1 cellular context compared by ENCODE assay signal in the genomic region with DNA sequence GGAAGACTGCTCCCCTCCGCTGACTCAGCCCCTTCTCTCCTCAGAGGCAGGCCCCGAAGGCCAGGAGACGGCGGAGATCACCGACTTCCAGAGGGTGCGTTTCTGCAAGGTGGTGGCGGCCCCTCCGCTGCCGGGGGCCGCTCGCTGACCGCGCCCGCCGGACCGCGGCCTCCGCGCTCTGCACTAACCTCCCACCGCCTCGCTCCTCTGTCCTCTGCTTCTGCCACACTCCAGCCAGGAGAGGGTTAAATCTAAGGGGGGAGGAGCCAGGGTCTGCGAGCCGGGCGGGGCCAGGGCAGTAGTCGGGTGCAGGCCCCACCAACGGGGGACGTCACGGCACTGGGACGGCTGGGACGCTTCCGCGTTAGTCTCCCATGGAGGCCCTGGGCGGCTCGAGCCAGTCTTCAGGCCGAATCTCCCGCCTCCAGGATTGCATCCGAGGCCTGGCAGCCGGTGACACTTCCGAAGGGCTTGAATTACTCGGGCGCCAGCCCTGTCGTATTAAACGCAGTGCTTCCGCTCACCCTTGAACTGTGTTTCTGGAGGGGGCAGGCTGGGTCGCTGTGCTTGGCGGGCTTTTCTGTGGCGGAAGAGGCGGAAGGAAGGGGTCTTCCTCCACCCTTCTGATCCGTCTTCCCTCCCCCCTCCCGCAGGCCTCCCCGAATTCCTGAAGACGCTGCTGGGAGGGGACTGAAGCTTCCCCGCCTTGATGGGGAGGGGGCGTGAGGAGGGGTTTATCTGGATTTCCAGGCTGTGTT.
TF ChIP-seq lines count a peak whose summit lies in the region.

No MANE protein-coding gene starts in this region.

TF ChIP-seq in GM12878, 131 proteins besides CTCF, POLR2A, EP300 and RAD21 (continued from another document):
- TF ChIP-seq, protein P1, sequence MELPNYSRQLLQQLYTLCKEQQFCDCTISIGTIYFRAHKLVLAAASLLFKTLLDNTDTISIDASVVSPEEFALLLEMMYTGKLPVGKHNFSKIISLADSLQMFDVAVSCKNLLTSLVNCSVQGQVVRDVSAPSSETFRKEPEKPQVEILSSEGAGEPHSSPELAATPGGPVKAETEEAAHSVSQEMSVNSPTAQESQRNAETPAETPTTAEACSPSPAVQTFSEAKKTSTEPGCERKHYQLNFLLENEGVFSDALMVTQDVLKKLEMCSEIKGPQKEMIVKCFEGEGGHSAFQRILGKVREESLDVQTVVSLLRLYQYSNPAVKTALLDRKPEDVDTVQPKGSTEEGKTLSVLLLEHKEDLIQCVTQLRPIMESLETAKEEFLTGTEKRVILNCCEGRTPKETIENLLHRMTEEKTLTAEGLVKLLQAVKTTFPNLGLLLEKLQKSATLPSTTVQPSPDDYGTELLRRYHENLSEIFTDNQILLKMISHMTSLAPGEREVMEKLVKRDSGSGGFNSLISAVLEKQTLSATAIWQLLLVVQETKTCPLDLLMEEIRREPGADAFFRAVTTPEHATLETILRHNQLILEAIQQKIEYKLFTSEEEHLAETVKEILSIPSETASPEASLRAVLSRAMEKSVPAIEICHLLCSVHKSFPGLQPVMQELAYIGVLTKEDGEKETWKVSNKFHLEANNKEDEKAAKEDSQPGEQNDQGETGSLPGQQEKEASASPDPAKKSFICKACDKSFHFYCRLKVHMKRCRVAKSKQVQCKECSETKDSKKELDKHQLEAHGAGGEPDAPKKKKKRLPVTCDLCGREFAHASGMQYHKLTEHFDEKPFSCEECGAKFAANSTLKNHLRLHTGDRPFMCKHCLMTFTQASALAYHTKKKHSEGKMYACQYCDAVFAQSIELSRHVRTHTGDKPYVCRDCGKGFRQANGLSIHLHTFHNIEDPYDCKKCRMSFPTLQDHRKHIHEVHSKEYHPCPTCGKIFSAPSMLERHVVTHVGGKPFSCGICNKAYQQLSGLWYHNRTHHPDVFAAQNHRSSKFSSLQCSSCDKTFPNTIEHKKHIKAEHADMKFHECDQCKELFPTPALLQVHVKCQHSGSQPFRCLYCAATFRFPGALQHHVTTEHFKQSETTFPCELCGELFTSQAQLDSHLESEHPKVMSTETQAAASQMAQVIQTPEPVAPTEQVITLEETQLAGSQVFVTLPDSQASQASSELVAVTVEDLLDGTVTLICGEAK (IDR thresholded peaks at IDR 0.05; ENCODE audit: borderline replicate concordance): no peak; the same call in 1 of the 2 replicates
- TF ChIP-seq DPF2 (IDR thresholded peaks at IDR 0.05): 0 out of 2 replicates have a peak, but pooled peaks have one; percentile 60
- TF ChIP-seq POU2F2 (IDR thresholded peaks at IDR 0.05; ENCODE audit: borderline replicate concordance, low read depth, low read length): peak; percentile 79; the same call in 2 of the 3 replicates
- no peak for TF ChIP-seq CBX3 (IDR thresholded peaks at IDR 0.05; ENCODE audit: borderline replicate concordance, low read depth)
- no peak for TF ChIP-seq BMI1 (IDR thresholded peaks at IDR 0.05; ENCODE audit: borderline replicate concordance)
- no peak; the same call in 1 of the 2 replicates for TF ChIP-seq NBN (IDR thresholded peaks at IDR 0.05)
- TF ChIP-seq, protein P2, sequence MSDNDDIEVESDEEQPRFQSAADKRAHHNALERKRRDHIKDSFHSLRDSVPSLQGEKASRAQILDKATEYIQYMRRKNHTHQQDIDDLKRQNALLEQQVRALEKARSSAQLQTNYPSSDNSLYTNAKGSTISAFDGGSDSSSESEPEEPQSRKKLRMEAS (IDR thresholded peaks at IDR 0.05; ENCODE audit: low read depth, low read length): no peak
- TF ChIP-seq STAT3 (IDR thresholded peaks at IDR 0.05; ENCODE audit: low read depth, low read length): no peak
- no peak for TF ChIP-seq ATF3 (IDR thresholded peaks at IDR 0.05; ENCODE audit: borderline replicate concordance, extremely low read depth, low read depth, low read length)
- no peak for TF ChIP-seq FOS (IDR thresholded peaks at IDR 0.05; ENCODE audit: borderline replicate concordance, extremely low read depth, insufficient read length)
- no peak for TF ChIP-seq NFIC (IDR thresholded peaks at IDR 0.05; ENCODE audit: low read depth, low read length)
- no peak for TF ChIP-seq TBL1XR1 (IDR thresholded peaks at IDR 0.05; ENCODE audit: low read depth, low read length)
- no peak for TF ChIP-seq CHD2 (IDR thresholded peaks at IDR 0.05; ENCODE audit: borderline replicate concordance, low read depth, low read length)
- TF ChIP-seq, protein P3, sequence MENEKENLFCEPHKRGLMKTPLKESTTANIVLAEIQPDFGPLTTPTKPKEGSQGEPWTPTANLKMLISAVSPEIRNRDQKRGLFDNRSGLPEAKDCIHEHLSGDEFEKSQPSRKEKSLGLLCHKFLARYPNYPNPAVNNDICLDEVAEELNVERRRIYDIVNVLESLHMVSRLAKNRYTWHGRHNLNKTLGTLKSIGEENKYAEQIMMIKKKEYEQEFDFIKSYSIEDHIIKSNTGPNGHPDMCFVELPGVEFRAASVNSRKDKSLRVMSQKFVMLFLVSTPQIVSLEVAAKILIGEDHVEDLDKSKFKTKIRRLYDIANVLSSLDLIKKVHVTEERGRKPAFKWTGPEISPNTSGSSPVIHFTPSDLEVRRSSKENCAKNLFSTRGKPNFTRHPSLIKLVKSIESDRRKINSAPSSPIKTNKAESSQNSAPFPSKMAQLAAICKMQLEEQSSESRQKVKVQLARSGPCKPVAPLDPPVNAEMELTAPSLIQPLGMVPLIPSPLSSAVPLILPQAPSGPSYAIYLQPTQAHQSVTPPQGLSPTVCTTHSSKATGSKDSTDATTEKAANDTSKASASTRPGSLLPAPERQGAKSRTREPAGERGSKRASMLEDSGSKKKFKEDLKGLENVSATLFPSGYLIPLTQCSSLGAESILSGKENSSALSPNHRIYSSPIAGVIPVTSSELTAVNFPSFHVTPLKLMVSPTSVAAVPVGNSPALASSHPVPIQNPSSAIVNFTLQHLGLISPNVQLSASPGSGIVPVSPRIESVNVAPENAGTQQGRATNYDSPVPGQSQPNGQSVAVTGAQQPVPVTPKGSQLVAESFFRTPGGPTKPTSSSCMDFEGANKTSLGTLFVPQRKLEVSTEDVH (IDR thresholded peaks at IDR 0.05; ENCODE audit: low read depth, partially characterized antibody): peak; percentile 85
- peak; percentile 77 for TF ChIP-seq LARP7 (IDR thresholded peaks at IDR 0.05)
- TF ChIP-seq, protein P4, sequence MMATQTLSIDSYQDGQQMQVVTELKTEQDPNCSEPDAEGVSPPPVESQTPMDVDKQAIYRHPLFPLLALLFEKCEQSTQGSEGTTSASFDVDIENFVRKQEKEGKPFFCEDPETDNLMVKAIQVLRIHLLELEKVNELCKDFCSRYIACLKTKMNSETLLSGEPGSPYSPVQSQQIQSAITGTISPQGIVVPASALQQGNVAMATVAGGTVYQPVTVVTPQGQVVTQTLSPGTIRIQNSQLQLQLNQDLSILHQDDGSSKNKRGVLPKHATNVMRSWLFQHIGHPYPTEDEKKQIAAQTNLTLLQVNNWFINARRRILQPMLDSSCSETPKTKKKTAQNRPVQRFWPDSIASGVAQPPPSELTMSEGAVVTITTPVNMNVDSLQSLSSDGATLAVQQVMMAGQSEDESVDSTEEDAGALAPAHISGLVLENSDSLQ (IDR thresholded peaks at IDR 0.05): no peak
- TF ChIP-seq, protein P5, sequence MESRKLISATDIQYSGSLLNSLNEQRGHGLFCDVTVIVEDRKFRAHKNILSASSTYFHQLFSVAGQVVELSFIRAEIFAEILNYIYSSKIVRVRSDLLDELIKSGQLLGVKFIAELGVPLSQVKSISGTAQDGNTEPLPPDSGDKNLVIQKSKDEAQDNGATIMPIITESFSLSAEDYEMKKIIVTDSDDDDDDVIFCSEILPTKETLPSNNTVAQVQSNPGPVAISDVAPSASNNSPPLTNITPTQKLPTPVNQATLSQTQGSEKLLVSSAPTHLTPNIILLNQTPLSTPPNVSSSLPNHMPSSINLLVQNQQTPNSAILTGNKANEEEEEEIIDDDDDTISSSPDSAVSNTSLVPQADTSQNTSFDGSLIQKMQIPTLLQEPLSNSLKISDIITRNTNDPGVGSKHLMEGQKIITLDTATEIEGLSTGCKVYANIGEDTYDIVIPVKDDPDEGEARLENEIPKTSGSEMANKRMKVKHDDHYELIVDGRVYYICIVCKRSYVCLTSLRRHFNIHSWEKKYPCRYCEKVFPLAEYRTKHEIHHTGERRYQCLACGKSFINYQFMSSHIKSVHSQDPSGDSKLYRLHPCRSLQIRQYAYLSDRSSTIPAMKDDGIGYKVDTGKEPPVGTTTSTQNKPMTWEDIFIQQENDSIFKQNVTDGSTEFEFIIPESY (IDR thresholded peaks at IDR 0.05): no peak
- TF ChIP-seq MYB (IDR thresholded peaks at IDR 0.05; ENCODE audit: borderline replicate concordance, low read depth, low read length): no peak
- no peak; a peak in 1 of 4 replicates for TF ChIP-seq IKZF2 (IDR thresholded peaks at IDR 0.05)
- no peak for TF ChIP-seq CHD4 (IDR thresholded peaks at IDR 0.05)
- no peak for TF ChIP-seq SKIL (IDR thresholded peaks at IDR 0.05; ENCODE audit: low read depth, poor library complexity, severe bottlenecking)
- TF ChIP-seq RCOR1 (conservative IDR thresholded peaks at IDR 0.05; ENCODE audit: low read depth, low read length): no peak
- peak; percentile 46; the same call in 1 of the 2 replicates for TF ChIP-seq TARDBP (IDR thresholded peaks at IDR 0.05; ENCODE audit: borderline replicate concordance)
- TF ChIP-seq KAT2A (conservative IDR thresholded peaks at IDR 0.05; ENCODE audit: control insufficient read depth, low read depth, low read length): no peak
- TF ChIP-seq POLR2AphosphoS5 (IDR thresholded peaks at IDR 0.05; ENCODE audit: low read length): peak; percentile 90
- no peak for TF ChIP-seq YBX1 (IDR thresholded peaks at IDR 0.05)
- TF ChIP-seq KDM1A (IDR thresholded peaks at IDR 0.05; ENCODE audit: borderline replicate concordance): no peak
- TF ChIP-seq MLLT1 (IDR thresholded peaks at IDR 0.05): no peak; the same call in none of the 2 replicates
- no peak for TF ChIP-seq IRF4 (IDR thresholded peaks at IDR 0.05; ENCODE audit: low read depth, low read length)
- peak; percentile 71 for TF ChIP-seq GATAD2B (conservative IDR thresholded peaks at IDR 0.05; ENCODE audit: low read depth)
- no peak for TF ChIP-seq FOXM1 (IDR thresholded peaks at IDR 0.05; ENCODE audit: low read depth, low read length)
- peak; percentile 67; the same call in 1 of the 2 replicates for TF ChIP-seq POLR2AphosphoS2 (IDR thresholded peaks at IDR 0.05; ENCODE audit: low read depth, low read length)
- TF ChIP-seq SREBF2 (IDR thresholded peaks at IDR 0.05; ENCODE audit: low read length): no peak
- TF ChIP-seq CREB1 (IDR thresholded peaks at IDR 0.05; ENCODE audit: low read depth): peak; percentile 79
- TF ChIP-seq EED (IDR thresholded peaks at IDR 0.05; ENCODE audit: low read depth): no peak
- TF ChIP-seq RUNX3 (IDR thresholded peaks at IDR 0.05; ENCODE audit: low read length): no peak
- TF ChIP-seq SP1 (IDR thresholded peaks at IDR 0.05; ENCODE audit: low read depth, low read length): peak; percentile 72
- TF ChIP-seq MTA2 (IDR thresholded peaks at IDR 0.05; ENCODE audit: low read depth): no peak
- no peak for TF ChIP-seq CHD1 (IDR thresholded peaks at IDR 0.05; ENCODE audit: low read depth, low read length)
